Comparison of ENCODE assay signal across 12 cellular contexts in genomic region chr5:79181419-79182022, GRCh38. TPM values are rescaled to one million over a fixed set of nuclear protein-coding genes. Genes with fewer than 3 reads are reported as not detected.
A peak's percentile ranks its signal among the peaks of the same experiment; 100 is the strongest.
DNase-seq lines count a peak whose midpoint lies in the region; ATAC-seq and TF ChIP-seq lines count a peak whose summit lies in the region.
"Had no signal": no experiment of that assay in that cellular context is flagged by ENCODE, and none has a peak within 500 bp of the region (broad histone marks: within the 10 kb centered on the region; RNA-seq: fewer than 3 reads in every experiment).

No MANE protein-coding gene starts in this region.

- H3K9ac ChIP-seq in mesenchymal stem cell (ENCODE audit: low read length): no peak overlapping the region

- H3K9me3 ChIP-seq in mesenchymal stem cell (ENCODE audit: control insufficient read depth, low read length): no peaks in the 10 kb centered on the region
- H3K9me3 ChIP-seq: prostate gland had no signal

- H3K4ac ChIP-seq in mesenchymal stem cell (ENCODE audit: low read depth in 1 of 2, low read length in 2 of 2): no peak overlapping the region

- in situ Hi-C loops in GM13976 (cut with MboI; ENCODE audit: low sequenced_read_pairs, unreplicated experiment): no loop called here

- no peak for TF ChIP-seq CTCF in GM13976 (IDR thresholded peaks at IDR 0.05; ENCODE audit: borderline replicate concordance, control extremely low read depth, extremely low read depth, insufficient read depth, missing control alignments)

- no peak overlapping the region for H2AK5ac ChIP-seq in mesenchymal stem cell (ENCODE audit: low read length, severe bottlenecking)

- H2BK120ac ChIP-seq in mesenchymal stem cell (ENCODE audit: low read depth, low read length): no peak overlapping the region

- no peak overlapping the region for H3K4me2 ChIP-seq in mesenchymal stem cell (ENCODE audit: low read length, poor library complexity, severe bottlenecking)

- no peak overlapping the region for H2BK5ac ChIP-seq in mesenchymal stem cell (ENCODE audit: low read depth, low read length, poor library complexity, severe bottlenecking)

- no peaks in the 10 kb centered on the region for H3K36me3 ChIP-seq in mesenchymal stem cell (ENCODE audit: control insufficient read depth in 1 of 2, insufficient read depth in 2 of 2, low read depth in 1 of 2, low read length in 2 of 2)
- H3K36me3 ChIP-seq: prostate gland had no signal

- no peak overlapping the region for H2AFZ ChIP-seq in mesenchymal stem cell (ENCODE audit: low read depth, low read length)

- H3K27me3 ChIP-seq in mesenchymal stem cell (ENCODE audit: control insufficient read depth in 1 of 2, insufficient read depth in 1 of 2, low read length in 2 of 2): no peaks in the 10 kb centered on the region

- H3K4me1 ChIP-seq in mesenchymal stem cell (ENCODE audit: control insufficient read depth, insufficient read depth, low read depth, low read length): no peaks in the 10 kb centered on the region
- H3K4me1 ChIP-seq: prostate gland had no signal

- no peak overlapping the region for H3K23ac ChIP-seq in mesenchymal stem cell (ENCODE audit: low read length in 2 of 2)

- no peak overlapping the region for H3K14ac ChIP-seq in mesenchymal stem cell (ENCODE audit: low read length in 2 of 2)

- no peak overlapping the region for H2BK15ac ChIP-seq in mesenchymal stem cell (ENCODE audit: low read depth, poor library complexity, severe bottlenecking)

- DNase-seq in GM13976 (ENCODE audit: low spot score) (peak; percentile 27), NCI-H2029 (lab: John Stamatoyannopoulos, UW) (peak; percentile 74), dedifferentiated amniotic fluid mesenchymal stem cell (ENCODE audit: extremely low spot score) (peak; percentile 38), mesenchymal stem cell (peak; percentile 12), sciatic nerve (ENCODE audit: low spot score) (no peak), NCI-H526 (lab: John Stamatoyannopoulos, UW) (no peak)
- DNase-seq in stimulated activated CD4-positive, alpha-beta T cell treated with anti-CD3 and anti-CD28 coated beads, Interleukin-2, amount 100 ng/mL, for 24 hours: no peak
- DNase-seq: activated CD4-positive, alpha-beta T cell treated with anti-CD3 and anti-CD28 coated beads for 36 hours; CD8-positive, alpha-beta memory T cell; NCI-H2227 treated with DMSO at 0.1 percent for 48 hours had no signal

- no peak overlapping the region for H4K91ac ChIP-seq in mesenchymal stem cell (ENCODE audit: low read length)

- no peak overlapping the region for H2BK12ac ChIP-seq in mesenchymal stem cell (ENCODE audit: low read length in 2 of 2)

- intact Hi-C loops in sciatic nerve (cut with DNase I): no loop called here

- 15% methylated on average over 1 of the region's 1 CpG for WGBS in mesenchymal stem cell

- no peaks in the 10 kb centered on the region for H3K79me1 ChIP-seq in mesenchymal stem cell (replicated peaks; ENCODE audit: low read length, poor library complexity, severe bottlenecking)

- no peak overlapping the region for H3K27ac ChIP-seq in mesenchymal stem cell (ENCODE audit: low read length, poor library complexity, severe bottlenecking)
- H3K27ac ChIP-seq: prostate gland had no signal

- no peak overlapping the region for H3K18ac ChIP-seq in mesenchymal stem cell (ENCODE audit: low read depth in 1 of 2, low read length in 2 of 2)

- ATAC-seq in sciatic nerve (no peak), GM21576 (IDR thresholded peaks at IDR 0.05; ENCODE audit: unreplicated experiment) (no peak)
- ATAC-seq: activated CD4-positive, alpha-beta T cell treated with anti-CD3 and anti-CD28 coated beads for 36 hours had no signal

- H3K4me3 ChIP-seq in mesenchymal stem cell (ENCODE audit: insufficient read depth in 1 of 2, low read depth in 1 of 2, low read length in 2 of 2): no peak overlapping the region
- H3K4me3 ChIP-seq: prostate gland had no signal

- no peak overlapping the region for H4K8ac ChIP-seq in mesenchymal stem cell (ENCODE audit: low read length)

RNA-seq across cellular contexts. Expression of gene JMY, which starts 54.4 kb away (rescaled TPM):
- polyA plus RNA-seq in mesenchymal stem cell (2013, experiment 1 of 2): 3.2 TPM
- 3.1 TPM for polyA plus RNA-seq in mesenchymal stem cell (2013, experiment 2 of 2)
- 20.6 TPM for total RNA-seq in sciatic nerve

Comparison
In these comparisons a context has a peak if more than half of its experiments do, and no peak if none do; other contexts are left out.
1. DNase-seq: peak in GM13976 (single experiment), NCI-H2029 (single experiment), dedifferentiated amniotic fluid mesenchymal stem cell (single experiment) and mesenchymal stem cell (single experiment); none in sciatic nerve (single experiment), NCI-H526 (0 of 2) and stimulated activated CD4-positive, alpha-beta T cell treated with anti-CD3 and anti-CD28 coated beads, Interleukin-2, amount 100 ng/mL, for 24 hours (0 of 2).